35 cellular contexts compared by ENCODE assay signal in genomic region chr17:1224330-1224729, GRCh38. TPM values are rescaled to one million over a fixed set of nuclear protein-coding genes. Genes with fewer than 3 reads are reported as not detected.
"Had no signal": no experiment of that assay in that cellular context is flagged by ENCODE, and none has a peak within 500 bp of the region (broad histone marks: within the 10 kb centered on the region; RNA-seq: fewer than 3 reads in every experiment).

No MANE protein-coding gene starts in this region.

- H3K27ac ChIP-seq: adrenal gland, ascending aorta, cardiac muscle cell, coronary artery, gastroesophageal sphincter, pancreas, prostate gland, skin epidermis, stomach, tibial artery had no signal

- H3K36me3 Mint-ChIP-seq: activated naive CD8-positive, alpha-beta T cell treated with anti-CD3 and anti-CD28 coated beads for 36 hours; brain; immature natural killer cell had no signal

- H3K27me3 ChIP-seq: pancreas had no signal

- H3K36me3 ChIP-seq: adrenal gland, ascending aorta, cardiac muscle cell, gastroesophageal sphincter, pancreas, prostate gland, stomach, tibial artery had no signal

- H3K9me3 ChIP-seq: adrenal gland, ascending aorta, pancreas, prostate gland, stomach, tibial artery had no signal

- H3K4me3 Mint-ChIP-seq: activated B cell treated with CpG ODN at 0.5 μM for 24 hours; activated CD8-positive, alpha-beta memory T cell treated with anti-CD3 and anti-CD28 coated beads, Interleukin-2, amount 10 ng/mL, durations not matched to agents 7 days and 5 days; activated CD8-positive, alpha-beta T cell treated with anti-CD3 and anti-CD28 coated beads, Interleukin-2, amount 10 ng/mL, durations not matched to agents 7 days and 5 days; activated naive CD4-positive, alpha-beta T cell treated with anti-CD3 and anti-CD28 coated beads for 36 hours; activated naive CD8-positive, alpha-beta T cell treated with anti-CD3 and anti-CD28 coated beads for 36 hours; brain; effector memory CD8-positive, alpha-beta T cell; immature natural killer cell; naive thymus-derived CD8-positive, alpha-beta T cell; neural crest cell; stimulated activated naive B cell treated with anti-CD40 and anti-IgM and Interleukin-4, amounts not matched to agents 10 μg/mL and 1 μg/mL and 100 μg/mL, for 72 hours had no signal

- ATAC-seq: activated CD8-positive, alpha-beta memory T cell treated with anti-CD3 and anti-CD28 coated beads, Interleukin-2, amount 10 ng/mL, durations not matched to agents 7 days and 5 days; activated CD8-positive, alpha-beta T cell treated with anti-CD3 and anti-CD28 coated beads, Interleukin-2, amount 10 ng/mL, durations not matched to agents 7 days and 5 days; effector memory CD8-positive, alpha-beta T cell; gastroesophageal sphincter; naive thymus-derived CD8-positive, alpha-beta T cell; pancreas; sciatic nerve; stimulated activated naive B cell treated with anti-CD40 and anti-IgM and Interleukin-4, amounts not matched to agents 10 μg/mL and 1 μg/mL and 100 μg/mL, for 72 hours had no signal

- H3K4me3 ChIP-seq: adrenal gland, ascending aorta, cardiac muscle cell, coronary artery, gastroesophageal sphincter, pancreas, prostate gland, skin epidermis, stomach, tibial artery had no signal

- H3K27me3 Mint-ChIP-seq: activated B cell treated with CpG ODN at 0.5 μM for 24 hours; stimulated activated naive B cell treated with anti-CD40 and anti-IgM and Interleukin-4, amounts not matched to agents 10 μg/mL and 1 μg/mL and 100 μg/mL, for 72 hours had no signal

- H3K9me3 Mint-ChIP-seq: activated B cell treated with CpG ODN at 0.5 μM for 24 hours; activated naive CD4-positive, alpha-beta T cell treated with anti-CD3 and anti-CD28 coated beads for 36 hours; activated naive CD8-positive, alpha-beta T cell treated with anti-CD3 and anti-CD28 coated beads for 36 hours; activated T-helper 2 cell treated with anti-CD3 and anti-CD28 coated beads, Interferon-gamma antibody, Interleukin-2, Interleukin-4, amounts not matched to agents 10 μg/mL and 5 μg/mL and 100 μg/mL, durations not matched to agents 14 hours and 24 hours and 36 hours; effector memory CD8-positive, alpha-beta T cell; immature natural killer cell; naive thymus-derived CD8-positive, alpha-beta T cell; neural crest cell; stimulated activated naive B cell treated with anti-CD40 and anti-IgM and Interleukin-4, amounts not matched to agents 10 μg/mL and 1 μg/mL and 100 μg/mL, for 72 hours had no signal

- DNase-seq: activated B cell treated with CpG ODN at 0.5 μM for 24 hours; activated CD8-positive, alpha-beta memory T cell treated with anti-CD3 and anti-CD28 coated beads, Interleukin-2, amount 10 ng/mL, durations not matched to agents 7 days and 5 days; activated CD8-positive, alpha-beta T cell treated with anti-CD3 and anti-CD28 coated beads, Interleukin-2, amount 10 ng/mL, durations not matched to agents 7 days and 5 days; activated naive CD4-positive, alpha-beta T cell treated with anti-CD3 and anti-CD28 coated beads for 36 hours; activated naive CD8-positive, alpha-beta T cell treated with anti-CD3 and anti-CD28 coated beads for 36 hours; activated T-cell treated with anti-CD3 and anti-CD28 coated beads, Interleukin-2, amount 50 U/mL, for 48 hours; adrenal gland; cerebellar nuclear complex; effector memory CD8-positive, alpha-beta T cell; hippocampal formation; immature natural killer cell; kidney; midbrain; naive thymus-derived CD8-positive, alpha-beta T cell; nucleus accumbens; pancreas; retina; stimulated activated CD4-positive, alpha-beta T cell treated with anti-CD3 and anti-CD28 coated beads, Interleukin-4, amount 100 ng/mL, for 24 hours; stimulated activated naive B cell treated with anti-CD40 and anti-IgM and Interleukin-4, amounts not matched to agents 10 μg/mL and 1 μg/mL and 100 μg/mL, for 72 hours; stomach; T-helper 2 cell; tibial artery had no signal

- H3K27ac Mint-ChIP-seq: activated B cell treated with CpG ODN at 0.5 μM for 24 hours; activated CD8-positive, alpha-beta memory T cell treated with anti-CD3 and anti-CD28 coated beads, Interleukin-2, amount 10 ng/mL, durations not matched to agents 7 days and 5 days; activated CD8-positive, alpha-beta T cell treated with anti-CD3 and anti-CD28 coated beads, Interleukin-2, amount 10 ng/mL, durations not matched to agents 7 days and 5 days; activated naive CD4-positive, alpha-beta T cell treated with anti-CD3 and anti-CD28 coated beads for 36 hours; activated naive CD8-positive, alpha-beta T cell treated with anti-CD3 and anti-CD28 coated beads for 36 hours; activated T-helper 2 cell treated with anti-CD3 and anti-CD28 coated beads, Interferon-gamma antibody, Interleukin-2, Interleukin-4, amounts not matched to agents 10 μg/mL and 5 μg/mL and 100 μg/mL, durations not matched to agents 14 hours and 24 hours and 36 hours; brain; effector memory CD8-positive, alpha-beta T cell; immature natural killer cell; naive thymus-derived CD8-positive, alpha-beta T cell; stimulated activated naive B cell treated with anti-CD40 and anti-IgM and Interleukin-4, amounts not matched to agents 10 μg/mL and 1 μg/mL and 100 μg/mL, for 72 hours had no signal

RNA-seq across cellular contexts. Expression of gene BHLHA9, which starts 45.9 kb away (rescaled TPM):
- total RNA-seq: activated B cell treated with CpG ODN at 0.5 μM for 24 hours; activated CD8-positive, alpha-beta memory T cell treated with anti-CD3 and anti-CD28 coated beads, Interleukin-2, amount 10 ng/mL, durations not matched to agents 7 days and 5 days; activated CD8-positive, alpha-beta T cell treated with anti-CD3 and anti-CD28 coated beads, Interleukin-2, amount 10 ng/mL, durations not matched to agents 7 days and 5 days; activated naive CD4-positive, alpha-beta T cell treated with anti-CD3 and anti-CD28 coated beads for 36 hours; activated naive CD8-positive, alpha-beta T cell treated with anti-CD3 and anti-CD28 coated beads for 36 hours; activated T-helper 2 cell treated with anti-CD3 and anti-CD28 coated beads, Interferon-gamma antibody, Interleukin-2, Interleukin-4, amounts not matched to agents 10 μg/mL and 5 μg/mL and 100 μg/mL, durations not matched to agents 14 hours and 24 hours and 36 hours; adrenal gland; ascending aorta; fibroblast of lung; fibroblast of villous mesenchyme; gastroesophageal sphincter; kidney; lower leg skin; naive thymus-derived CD8-positive, alpha-beta T cell; neural crest cell; pancreas; prostate gland; sciatic nerve; stomach had no signal

RNA-seq across cellular contexts. Expression of gene TRARG1, which starts 55.1 kb away (rescaled TPM):
- total RNA-seq: activated B cell treated with CpG ODN at 0.5 μM for 24 hours; activated naive CD4-positive, alpha-beta T cell treated with anti-CD3 and anti-CD28 coated beads for 36 hours; activated naive CD8-positive, alpha-beta T cell treated with anti-CD3 and anti-CD28 coated beads for 36 hours; activated T-helper 2 cell treated with anti-CD3 and anti-CD28 coated beads, Interferon-gamma antibody, Interleukin-2, Interleukin-4, amounts not matched to agents 10 μg/mL and 5 μg/mL and 100 μg/mL, durations not matched to agents 14 hours and 24 hours and 36 hours; cardiac muscle cell; fibroblast of lung; fibroblast of villous mesenchyme; kidney; naive thymus-derived CD8-positive, alpha-beta T cell had no signal
